1 cellular context compared by ENCODE assay signal in genomic region chr15:83206971-83207621, GRCh38.
TF ChIP-seq lines count a peak whose summit lies in the region.

No MANE protein-coding gene starts in this region.

TF ChIP-seq in GM12878, 131 proteins besides CTCF, POLR2A, EP300 and RAD21 (continued from another document and continues in another):
- TF ChIP-seq E2F8 (IDR thresholded peaks at IDR 0.05; ENCODE audit: low read depth, partially characterized antibody) (no peak), SUZ12 (IDR thresholded peaks at IDR 0.05; ENCODE audit: unreplicated experiment) (no peak), ASH2L (IDR thresholded peaks at IDR 0.05; ENCODE audit: borderline replicate concordance, low read depth) (0 out of 2 replicates have a peak, but pooled peaks have one; percentile 61), E2F4 (IDR thresholded peaks at IDR 0.05; ENCODE audit: low read depth, low read length) (no peak), YY1 (IDR thresholded peaks at IDR 0.05; ENCODE audit: low read depth, low read length) (0 out of 2 replicates have a peak, but pooled peaks have one; percentile 71), TAF1 (IDR thresholded peaks at IDR 0.05; ENCODE audit: borderline replicate concordance, low read depth, low read length) (0 out of 2 replicates have a peak, but pooled peaks have one; percentile 15), BHLHE40 (IDR thresholded peaks at IDR 0.05; ENCODE audit: borderline replicate concordance in 1 of 2, low read depth in 2 of 2, low read length in 1 of 2) (peak in 1 of 2 experiments; percentile 3; a peak in 1 of 4 replicates), IKZF1 (conservative IDR thresholded peaks at IDR 0.05) (peak; percentile 80), RUNX3 (IDR thresholded peaks at IDR 0.05; ENCODE audit: low read length) (peak; percentile 36; the same call in 1 of the 2 replicates), EGR1 (IDR thresholded peaks at IDR 0.05; ENCODE audit: borderline replicate concordance in 1 of 2, low read depth in 2 of 2, low read length in 2 of 2) (0 out of 3 replicates have a peak, but pooled peaks of 1 of the 2 experiments have one; percentile 20), USF1 (IDR thresholded peaks at IDR 0.05; ENCODE audit: borderline replicate concordance, extremely low read length, insufficient read depth, low read depth, low read length) (no peak), RFX5 (IDR thresholded peaks at IDR 0.05; ENCODE audit: low read depth, low read length) (no peak), USF2 (IDR thresholded peaks at IDR 0.05; ENCODE audit: borderline replicate concordance, low read depth, low read length) (no peak), REST (IDR thresholded peaks at IDR 0.05; ENCODE audit: low read depth, low read length) (no peak), ZNF384 (IDR thresholded peaks at IDR 0.05; ENCODE audit: borderline replicate concordance, low read depth, low read length) (no peak), MYB (IDR thresholded peaks at IDR 0.05; ENCODE audit: borderline replicate concordance, low read depth, low read length) (no peak), IRF4 (IDR thresholded peaks at IDR 0.05; ENCODE audit: low read depth, low read length) (no peak), NR2F1 (conservative IDR thresholded peaks at IDR 0.05) (no peak), KLF5 (IDR thresholded peaks at IDR 0.05; ENCODE audit: partially characterized antibody) (peak; percentile 46), JUND (IDR thresholded peaks at IDR 0.05; ENCODE audit: low read depth, low read length) (no peak), FOS (IDR thresholded peaks at IDR 0.05; ENCODE audit: borderline replicate concordance, extremely low read depth, insufficient read length) (no peak), MTA3 (IDR thresholded peaks at IDR 0.05; ENCODE audit: borderline replicate concordance, low read length) (no peak), POLR2AphosphoS2 (IDR thresholded peaks at IDR 0.05; ENCODE audit: low read depth, low read length) (no peak), ZBTB40 (IDR thresholded peaks at IDR 0.05; ENCODE audit: borderline replicate concordance) (no peak), ESRRA (IDR thresholded peaks at IDR 0.05; ENCODE audit: low read length) (no peak), SKIL (IDR thresholded peaks at IDR 0.05; ENCODE audit: low read depth, poor library complexity, severe bottlenecking) (no peak), KDM1A (IDR thresholded peaks at IDR 0.05; ENCODE audit: borderline replicate concordance) (no peak), ZNF24 (IDR thresholded peaks at IDR 0.05) (no peak), SP1 (IDR thresholded peaks at IDR 0.05; ENCODE audit: low read depth, low read length) (no peak), SMAD1 (IDR thresholded peaks at IDR 0.05; ENCODE audit: low read depth, partially characterized antibody) (no peak), RELA (IDR thresholded peaks at IDR 0.05; ENCODE audit: borderline replicate concordance, partially characterized antibody) (no peak), LARP7 (IDR thresholded peaks at IDR 0.05) (peak; percentile 61), NRF1 (conservative IDR thresholded peaks at IDR 0.05; ENCODE audit: low read depth, low read length) (no peak), RB1 (IDR thresholded peaks at IDR 0.05; ENCODE audit: borderline replicate concordance) (no peak), PBX3 (IDR thresholded peaks at IDR 0.05; ENCODE audit: insufficient replicate concordance, low read depth, low read length) (no peak), ZBTB33 (IDR thresholded peaks at IDR 0.05) (no peak), SRF (IDR thresholded peaks at IDR 0.05; ENCODE audit: low read depth in 2 of 2, low read length in 2 of 2) (no peak)
